In genomic region chr3:58336135-58336882, GRCh38 we compare ENCODE assay signal across 11 cellular contexts. TPM values are rescaled to one million over a fixed set of nuclear protein-coding genes. Genes with fewer than 3 reads are reported as not detected.
DNase-seq lines count a peak whose midpoint lies in the region; ATAC-seq and TF ChIP-seq lines count a peak whose summit lies in the region.
"Had no signal": no experiment of that assay in that cellular context is flagged by ENCODE, and none has a peak within 500 bp of the region (broad histone marks: within the 10 kb centered on the region; RNA-seq: fewer than 3 reads in every experiment).

No MANE protein-coding gene starts in this region.

- DNase-seq in AG08395 (ENCODE audit: low spot score) (peak; percentile 73), HS-5 (ENCODE audit: low read depth) (peak; percentile 88), astrocyte of the cerebellum (ENCODE audit: low read depth) (peak; percentile 42), myocyte (ENCODE audit: low read depth) (peak; percentile 50), DMS153 treated with DMSO at 0.1 percent for 48 hours (lab: John Stamatoyannopoulos, UW; ENCODE audit: unreplicated experiment) (no peak), DMS153 (lab: John Stamatoyannopoulos, UW) (no peak), foreskin melanocyte (no peak)
- DNase-seq: activated CD8-positive, alpha-beta T cell treated with anti-CD3 and anti-CD28 coated beads, Interleukin-2, amount 10 ng/mL, durations not matched to agents 7 days and 5 days; MG63 had no signal

- TF ChIP-seq CTCF in astrocyte of the cerebellum (IDR thresholded peaks at IDR 0.05; ENCODE audit: low read depth, low read length, missing control alignments): no peak

- in situ Hi-C loops in astrocyte of the cerebellum (cut with HindIII; ENCODE audit: low sequenced_read_pairs): loop anchor here (5.0 kb wide), 1 partner anchor 41 kb away; no protein-coding TSS in a partner anchor

- no peak overlapping the region for H3K4me3 ChIP-seq in astrocyte of the cerebellum (ENCODE audit: low read depth, low read length)
- H3K4me3 ChIP-seq: right atrium auricular region had no signal

- ATAC-seq in HG03565 (IDR thresholded peaks at IDR 0.05; ENCODE audit: unreplicated experiment): no peak
- ATAC-seq: activated CD8-positive, alpha-beta T cell treated with anti-CD3 and anti-CD28 coated beads, Interleukin-2, amount 10 ng/mL, durations not matched to agents 7 days and 5 days had no signal

RNA-seq across cellular contexts. Expression of gene PXK, which starts 3.6 kb away (rescaled TPM):
- total RNA-seq in myocyte: 21.9 and 23.2 TPM in 2 replicates
- polyA plus RNA-seq in myocyte (2012): 17.9 TPM

RNA-seq across cellular contexts. Expression of gene HTD2, which starts 30.0 kb away (rescaled TPM):
- 14.5 and 18.5 TPM in 2 replicates for total RNA-seq in myocyte
- polyA plus RNA-seq in myocyte (2012): 6.3 TPM

RNA-seq across cellular contexts. Expression of gene RPP14, which starts 30.3 kb away (rescaled TPM):
- 13.3 and 16.0 TPM in 2 replicates for total RNA-seq in myocyte
- polyA plus RNA-seq in myocyte (2012): 9.2 TPM

Comparison
In these comparisons a context has a peak if more than half of its experiments do, and no peak if none do; other contexts are left out.
1. DNase-seq: peak in AG08395 (single experiment), HS-5 (single experiment), astrocyte of the cerebellum (single experiment) and myocyte (single experiment); none in DMS153 treated with DMSO at 0.1 percent for 48 hours (single experiment), DMS153 (single experiment) and foreskin melanocyte (single experiment).